12 cellular contexts compared by ENCODE assay signal in genomic region chr6:28634406-28634757, GRCh38.
A peak's percentile ranks its signal among the peaks of the same experiment; 100 is the strongest.
DNase-seq lines count a peak whose midpoint lies in the region; ATAC-seq, FAIRE-seq and TF ChIP-seq lines count a peak whose summit lies in the region.
"Had no signal": no experiment of that assay in that cellular context is flagged by ENCODE, and none has a peak within 500 bp of the region (broad histone marks: within the 10 kb centered on the region; RNA-seq: fewer than 3 reads in every experiment).

No MANE protein-coding gene starts in this region.

- no peaks in the 10 kb centered on the region for H3F3A ChIP-seq in SK-N-SH (replicated peaks; ENCODE audit: insufficient read depth)

- POLR2A ChIA-PET in SK-N-SH (lab: Yijun Ruan, JAX) = interaction anchor here (1.7 to 1.8 kb wide), 2 partner anchors 28 to 796 kb away, joined by 5 to 8 read pairs; a partner anchor contains a TSS

- H3K9me3 ChIP-seq in SK-N-SH (no peaks in the 10 kb centered on the region), psoas muscle (no peaks in the 10 kb centered on the region)
- no peaks in the 10 kb centered on the region for H3K9me3 ChIP-seq in effector memory CD4-positive, alpha-beta T cell (ENCODE audit: control insufficient read depth, low read length)
- H3K9me3 ChIP-seq: pancreas had no signal

- no peak overlapping the region for H3K9ac ChIP-seq in SK-N-SH

- DNase-seq in GM19239 (ENCODE audit: insufficient read length, low spot score) (no peak), SK-N-SH (no peak), fibroblast of pulmonary artery (ENCODE audit: low read depth) (no peak), psoas muscle (no peak), GM19238 (ENCODE audit: insufficient read length, low spot score) (no peak), retina (no peak)
- no peak for DNase-seq in effector memory CD4-positive, alpha-beta T cell
- DNase-seq: activated effector memory CD4-positive, alpha-beta T cell treated with Interleukin-2 at 50 U/mL for 16 hours; NCI-H1048; pancreas had no signal

- H3K36me3 ChIP-seq in SK-N-SH (replicated peaks in 1 of 2; ENCODE audit: control insufficient read depth in 1 of 2, insufficient read depth in 2 of 2, low read length in 1 of 2) (no peaks in the 10 kb centered on the region), psoas muscle (ENCODE audit: insufficient read depth in 1 of 2, low read depth in 1 of 2) (no peaks in the 10 kb centered on the region)
- no peaks in the 10 kb centered on the region for H3K36me3 ChIP-seq in effector memory CD4-positive, alpha-beta T cell (ENCODE audit: control insufficient read depth, insufficient read depth, low read length)
- H3K36me3 ChIP-seq: pancreas had no signal

- no peaks in the 10 kb centered on the region for H4K20me1 ChIP-seq in SK-N-SH (ENCODE audit: insufficient read depth)

- peak overlapping the region in 1 of 2 experiments; percentile 69; a peak in 2 of 4 replicates for H3K27ac ChIP-seq in SK-N-SH (ENCODE audit: low read depth in 2 of 2, low read length in 1 of 2)
- H3K27ac ChIP-seq in psoas muscle = no peak overlapping the region
- H3K27ac ChIP-seq in effector memory CD4-positive, alpha-beta T cell (ENCODE audit: insufficient read depth, low read length, poor library complexity, severe bottlenecking) = no peak overlapping the region
- H3K27ac ChIP-seq: foreskin keratinocyte, pancreas had no signal

- H3K4me2 ChIP-seq in SK-N-SH = peak overlapping the region; percentile 88

- no peaks in the 10 kb centered on the region for H3K79me2 ChIP-seq in SK-N-SH (ENCODE audit: insufficient read depth)

- 15% methylated on average over 4 of the region's 4 CpGs for WGBS in SK-N-SH (ENCODE audit: low lambda C conversion rate)
- 16 to 18% (median 16%) methylated on average over 4 of the region's 4 CpGs for WGBS in psoas muscle, 3 donors

- peak overlapping the region; percentile 85 for H2AFZ ChIP-seq in SK-N-SH (ENCODE audit: low read depth)

- ATAC-seq in psoas muscle (no peak), HG02642 (IDR thresholded peaks at IDR 0.05; ENCODE audit: poor library complexity, unreplicated experiment) (no peak)

- no peaks in the 10 kb centered on the region for H3K9me2 ChIP-seq in SK-N-SH

- peaks cover 0 to 3% of the 10 kb centered on the region in 2 experiments; a peak in 2 of 4 replicates for H3K4me1 ChIP-seq in SK-N-SH (ENCODE audit: control insufficient read depth in 1 of 2, insufficient read depth in 2 of 2, low read depth in 1 of 2, low read length in 1 of 2)
- no peaks in the 10 kb centered on the region for H3K4me1 ChIP-seq in psoas muscle
- H3K4me1 ChIP-seq in effector memory CD4-positive, alpha-beta T cell (ENCODE audit: control insufficient read depth, insufficient read depth, low read length, poor library complexity, severe bottlenecking) = no peaks in the 10 kb centered on the region
- H3K4me1 ChIP-seq: foreskin keratinocyte had no signal

- no peak for TF ChIP-seq EP300 in SK-N-SH (IDR thresholded peaks at IDR 0.05; ENCODE audit: borderline replicate concordance in 1 of 2, low read depth in 1 of 2, low read length in 1 of 2)

- peak overlapping the region; percentile 65 to 71 for H3K4me3 ChIP-seq in SK-N-SH (ENCODE audit: low read depth in 2 of 2, low read length in 1 of 2)
- peak overlapping the region; percentile 47 for H3K4me3 ChIP-seq in fibroblast of pulmonary artery (replicated peaks; ENCODE audit: low read depth, low read length)
- peak overlapping the region; percentile 46 for H3K4me3 ChIP-seq in psoas muscle
- H3K4me3 ChIP-seq in effector memory CD4-positive, alpha-beta T cell (ENCODE audit: insufficient read depth, low read depth, low read length, poor library complexity, severe bottlenecking) = no peak overlapping the region

- H3K27me3 ChIP-seq in SK-N-SH (ENCODE audit: insufficient read depth) (peaks cover 6% of the 10 kb centered on the region; the same call in 1 of the 2 replicates), psoas muscle (ENCODE audit: insufficient read depth in 3 of 3, low read length in 2 of 3) (peaks cover 10 to 27% (median 13%) of the 10 kb centered on the region in 3 donors)
- H3K27me3 ChIP-seq in effector memory CD4-positive, alpha-beta T cell (replicated peaks; ENCODE audit: control insufficient read depth, insufficient read depth, low read length, poor library complexity, severe bottlenecking) = peaks cover 19% of the 10 kb centered on the region

- TF ChIP-seq CTCF in SK-N-SH (IDR thresholded peaks at IDR 0.05) = no peak
- TF ChIP-seq CTCF in fibroblast of pulmonary artery (IDR thresholded peaks at IDR 0.05; ENCODE audit: low read length, missing control alignments) = no peak
- TF ChIP-seq CTCF in psoas muscle (IDR thresholded peaks at IDR 0.05) = no peak

- intact Hi-C loops in psoas muscle (cut with DNase I) = no loop called here

- CTCF ChIA-PET in SK-N-SH (lab: Yijun Ruan, JAX) = interaction anchor here (1.0 to 1.5 kb wide), 5 partner anchors 23 to 92 kb away, joined by 3 to 9 read pairs (median 5); no protein-coding TSS in a partner anchor

- no peak for TF ChIP-seq RAD21 in SK-N-SH (IDR thresholded peaks at IDR 0.05; ENCODE audit: low read length)

- FAIRE-seq in GM19239 (lab: Jason Lieb, UNC) = peak; percentile 31
- FAIRE-seq: pancreas had no signal

TF ChIP-seq in SK-N-SH, 30 proteins besides CTCF, POLR2A, EP300 and RAD21:
- no peak for TF ChIP-seq GATA2 (CRISPR knock-in tag; IDR thresholded peaks at IDR 0.05)
- no peak for TF ChIP-seq ELF1 (IDR thresholded peaks at IDR 0.05)
- no peak for TF ChIP-seq SMC3 (IDR thresholded peaks at IDR 0.05; ENCODE audit: low read depth, low read length)
- no peak for TF ChIP-seq NRF1 (IDR thresholded peaks at IDR 0.05; ENCODE audit: low read depth, low read length)
- no peak for TF ChIP-seq TAF1 (IDR thresholded peaks at IDR 0.05; ENCODE audit: borderline replicate concordance, low read depth, low read length)
- no peak for TF ChIP-seq NFIC (IDR thresholded peaks at IDR 0.05; ENCODE audit: borderline replicate concordance)
- TF ChIP-seq YY1 (IDR thresholded peaks at IDR 0.05; ENCODE audit: low read depth) = no peak
- no peak for TF ChIP-seq GABPA (IDR thresholded peaks at IDR 0.05; ENCODE audit: low read depth)
- TF ChIP-seq FOSL2 (IDR thresholded peaks at IDR 0.05; ENCODE audit: borderline replicate concordance, low read depth) = no peak
- no peak for TF ChIP-seq MEF2A (IDR thresholded peaks at IDR 0.05; ENCODE audit: borderline replicate concordance, low read depth)
- TF ChIP-seq POLR2AphosphoS5 (IDR thresholded peaks at IDR 0.05; ENCODE audit: low read depth, low read length) = no peak
- TF ChIP-seq RFX5 (IDR thresholded peaks at IDR 0.05; ENCODE audit: low read length) = no peak
- no peak for TF ChIP-seq FOXM1 (IDR thresholded peaks at IDR 0.05; ENCODE audit: low read depth)
- no peak for TF ChIP-seq TCF12 (IDR thresholded peaks at IDR 0.05)
- no peak for TF ChIP-seq REST (IDR thresholded peaks at IDR 0.05; ENCODE audit: low read depth, low read length)
- no peak for TF ChIP-seq PBX3 (IDR thresholded peaks at IDR 0.05)
